ENCODE assay signal across 24 cellular contexts in the genomic region with DNA sequence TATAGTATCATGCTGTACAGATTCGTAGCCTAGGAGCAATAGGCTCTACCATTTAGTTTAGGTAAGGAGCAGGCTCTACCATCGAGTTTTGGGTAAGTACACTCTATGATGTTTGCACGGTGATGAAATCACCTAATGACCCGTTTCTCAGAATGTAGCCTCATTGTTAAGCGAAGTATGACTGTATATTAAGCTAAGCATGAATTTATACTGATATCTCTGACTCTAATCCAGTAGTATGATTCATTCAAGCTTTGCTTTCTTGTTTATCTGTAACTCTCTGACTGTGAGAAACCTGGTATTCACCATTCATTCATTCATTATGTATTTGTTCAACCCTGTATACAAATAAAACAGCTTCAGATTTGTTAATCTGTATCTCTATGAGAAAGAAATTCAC.
"Had no signal": no experiment of that assay in that cellular context is flagged by ENCODE, and none has a peak within 500 bp of the region (broad histone marks: within the 10 kb centered on the region; RNA-seq: fewer than 3 reads in every experiment).

No MANE protein-coding gene starts in this region.

- H3K36me3 Mint-ChIP-seq: natural killer cell treated with Interleukin-12 subunit alpha and Interleukin-12 subunit beta and Interleukin-15 and Interleukin-18, amount 100 ng/mL, for 72 hours; neural progenitor cell had no signal

- H3K9me3 ChIP-seq: colonic mucosa, esophagus muscularis mucosa, pancreas had no signal

- H2AFZ ChIP-seq: hepatocyte, neural progenitor cell had no signal

- H3K27me3 Mint-ChIP-seq: natural killer cell treated with Interleukin-12 subunit alpha and Interleukin-12 subunit beta and Interleukin-15 and Interleukin-18, amount 100 ng/mL, for 72 hours; progenitor cell of endocrine pancreas had no signal

- H3K4me3 ChIP-seq: colonic mucosa, esophagus muscularis mucosa, hepatocyte, lung, neural progenitor cell, pancreas, smooth muscle cell had no signal

- H3K4me1 Mint-ChIP-seq: neural progenitor cell had no signal

- DNase-seq: colonic mucosa; dermis blood vessel endothelial cell; effector CD4-positive, alpha-beta T cell; endodermal cell; foreskin melanocyte; head of caudate nucleus; left colon; left ventricle myocardium superior; mesenchymal stem cell; midbrain; occipital lobe; pancreas; right cardiac atrium; stimulated activated CD4-positive, alpha-beta T cell treated with anti-CD3 and anti-CD28 coated beads, Interleukin-2, amount 100 ng/mL, for 48 hours; stimulated activated naive CD4-positive, alpha-beta T cell treated with Interleukin-2 at 50 U/mL for 16 hours; trophoblast cell had no signal

- H3K27ac ChIP-seq: colonic mucosa, esophagus muscularis mucosa, hepatocyte, neural progenitor cell, pancreas had no signal

- H3K4me1 ChIP-seq: colonic mucosa, esophagus muscularis mucosa, neural progenitor cell, pancreas had no signal

- H3K9ac ChIP-seq: neural progenitor cell had no signal

- H3K27me3 ChIP-seq: colonic mucosa, esophagus muscularis mucosa, hepatocyte, neural progenitor cell, pancreas had no signal

- H3K79me2 ChIP-seq: hepatocyte had no signal

- H3K36me3 ChIP-seq: colonic mucosa, esophagus muscularis mucosa, neural progenitor cell, pancreas had no signal

- ATAC-seq: left colon; left ventricle myocardium superior; natural killer cell treated with Interleukin-12 subunit alpha and Interleukin-12 subunit beta and Interleukin-15 and Interleukin-18, amount 100 ng/mL, for 72 hours; pancreas; right cardiac atrium had no signal

- FAIRE-seq: endothelial cell of umbilical vein, pancreas had no signal

- H3K4me2 ChIP-seq: hepatocyte, neural progenitor cell, smooth muscle cell had no signal

- H3K27ac Mint-ChIP-seq: endodermal cell; natural killer cell treated with Interleukin-12 subunit alpha and Interleukin-12 subunit beta and Interleukin-15 and Interleukin-18, amount 100 ng/mL, for 72 hours; neural progenitor cell; progenitor cell of endocrine pancreas had no signal

- H3K4me3 Mint-ChIP-seq: endodermal cell; natural killer cell treated with Interleukin-12 subunit alpha and Interleukin-12 subunit beta and Interleukin-15 and Interleukin-18, amount 100 ng/mL, for 72 hours; neural progenitor cell had no signal
